In the genomic region with DNA sequence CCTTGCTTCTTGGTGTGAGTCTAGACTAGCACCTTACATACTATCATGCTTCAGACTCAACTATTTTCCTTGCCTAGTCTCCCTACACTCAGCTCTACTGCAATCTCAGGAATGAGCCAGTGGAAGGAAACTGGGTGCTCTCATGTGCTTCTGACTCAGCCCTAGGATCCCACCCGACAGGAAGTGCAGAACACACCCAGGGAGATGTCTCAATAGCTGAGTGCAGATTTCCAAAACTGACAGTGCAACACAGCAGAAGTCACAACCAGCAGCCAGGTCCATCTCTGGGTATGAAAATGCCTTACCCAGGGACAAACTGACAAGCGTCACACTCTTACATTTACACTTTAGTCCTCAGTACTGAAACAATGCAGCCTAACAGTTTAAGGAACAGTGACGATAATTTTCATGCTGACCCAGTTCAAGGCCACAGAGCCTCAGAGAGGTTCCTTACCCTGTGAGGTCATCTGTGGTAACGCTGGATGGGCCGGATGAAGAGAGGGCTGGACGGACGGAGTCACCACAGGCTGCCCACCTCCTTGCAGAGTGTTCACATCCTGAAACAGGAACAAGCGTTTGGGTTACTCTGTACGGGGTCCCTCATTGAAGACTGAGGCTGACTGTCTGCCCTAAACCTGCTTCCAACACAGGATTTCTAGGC, we compare ENCODE assay signal across 8 cellular contexts. TPM values are rescaled to one million over a fixed set of nuclear protein-coding genes. Genes with fewer than 3 reads are reported as not detected.
DNase-seq lines count a peak whose midpoint lies in the region; ATAC-seq and TF ChIP-seq lines count a peak whose summit lies in the region.

No MANE protein-coding gene starts in this region.

- peaks cover 14 to 97% of the 10 kb centered on the region in 2 donors for H3K36me3 ChIP-seq in gastroesophageal sphincter

- no peaks in the 10 kb centered on the region for H3K9me3 ChIP-seq in gastroesophageal sphincter

- peak overlapping the region in 1 of 2 donors; percentile 2 for H3K4me3 ChIP-seq in gastroesophageal sphincter

- no peak for TF ChIP-seq CTCF in gastroesophageal sphincter (IDR thresholded peaks at IDR 0.05)

- 64 to 96% methylated on average over 5 to 8 of the region's 9 CpGs for WGBS in gastroesophageal sphincter (ENCODE audit: low coverage in 1 of 2), 2 donors

- ATAC-seq in SK-N-SH treated with all-trans-retinoic acid at 6 μM for 48 hours: peak; percentile 39; the same call in 2 of the 3 replicates
- ATAC-seq in gastroesophageal sphincter: peak; percentile 96
- no peak for ATAC-seq in HG02885 (IDR thresholded peaks at IDR 0.05; ENCODE audit: poor library complexity, unreplicated experiment)
- ATAC-seq in HG02763 (IDR thresholded peaks at IDR 0.05; ENCODE audit: unreplicated experiment): no peak

- peak; percentile 29 to 30 for TF ChIP-seq POLR2A in gastroesophageal sphincter (IDR thresholded peaks at IDR 0.05)

- no peaks in the 10 kb centered on the region for H3K4me1 ChIP-seq in gastroesophageal sphincter

- no peak for TF ChIP-seq EP300 in gastroesophageal sphincter (IDR thresholded peaks at IDR 0.05)

- H3K27me3 ChIP-seq in gastroesophageal sphincter: no peaks in the 10 kb centered on the region

- peak overlapping the region in 3 of 4 donors; percentile 35 to 55 (median 47) for H3K27ac ChIP-seq in gastroesophageal sphincter

- DNase-seq in GF-D8 (lab: John Stamatoyannopoulos, UW) (peak; percentile 72), pulmonary artery endothelial cell (ENCODE audit: low read depth, low spot score) (peak; percentile 20), COLO668 (lab: John Stamatoyannopoulos, UW; ENCODE audit: unreplicated experiment) (no peak)
- DNase-seq in activated effector memory CD4-positive, alpha-beta T cell treated with anti-CD3 and anti-CD28 coated beads, Interleukin-2, amount 50 U/mL, for 16 hours: no peak

TF ChIP-seq in SK-N-SH treated with all-trans-retinoic acid at 6 μM for 48 hours, 23 proteins besides CTCF, POLR2A, EP300 and RAD21:
- TF ChIP-seq ZC3H10 (CRISPR knock-in tag; IDR thresholded peaks at IDR 0.05) (no peak), GLIS3 (CRISPR knock-in tag; IDR thresholded peaks at IDR 0.05) (no peak), BACH2 (CRISPR knock-in tag; IDR thresholded peaks at IDR 0.05; ENCODE audit: borderline replicate concordance) (no peak), ARNTL (CRISPR knock-in tag; IDR thresholded peaks at IDR 0.05; ENCODE audit: borderline replicate concordance, low read depth) (no peak), ZNF565 (CRISPR knock-in tag; conservative IDR thresholded peaks at IDR 0.05; ENCODE audit: low read depth) (no peak), TCF4 (CRISPR knock-in tag; IDR thresholded peaks at IDR 0.05; ENCODE audit: borderline replicate concordance) (no peak), ZNF70 (CRISPR knock-in tag; IDR thresholded peaks at IDR 0.05) (no peak), PPARA (CRISPR knock-in tag; IDR thresholded peaks at IDR 0.05; ENCODE audit: borderline replicate concordance) (no peak)
- TF ChIP-seq, protein P1, sequence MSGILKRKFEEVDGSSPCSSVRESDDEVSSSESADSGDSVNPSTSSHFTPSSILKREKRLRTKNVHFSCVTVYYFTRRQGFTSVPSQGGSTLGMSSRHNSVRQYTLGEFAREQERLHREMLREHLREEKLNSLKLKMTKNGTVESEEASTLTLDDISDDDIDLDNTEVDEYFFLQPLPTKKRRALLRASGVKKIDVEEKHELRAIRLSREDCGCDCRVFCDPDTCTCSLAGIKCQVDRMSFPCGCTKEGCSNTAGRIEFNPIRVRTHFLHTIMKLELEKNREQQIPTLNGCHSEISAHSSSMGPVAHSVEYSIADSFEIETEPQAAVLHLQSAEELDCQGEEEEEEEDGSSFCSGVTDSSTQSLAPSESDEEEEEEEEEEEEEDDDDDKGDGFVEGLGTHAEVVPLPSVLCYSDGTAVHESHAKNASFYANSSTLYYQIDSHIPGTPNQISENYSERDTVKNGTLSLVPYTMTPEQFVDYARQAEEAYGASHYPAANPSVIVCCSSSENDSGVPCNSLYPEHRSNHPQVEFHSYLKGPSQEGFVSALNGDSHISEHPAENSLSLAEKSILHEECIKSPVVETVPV (CRISPR knock-in tag; IDR thresholded peaks at IDR 0.05): no peak
- TF ChIP-seq, protein P2, sequence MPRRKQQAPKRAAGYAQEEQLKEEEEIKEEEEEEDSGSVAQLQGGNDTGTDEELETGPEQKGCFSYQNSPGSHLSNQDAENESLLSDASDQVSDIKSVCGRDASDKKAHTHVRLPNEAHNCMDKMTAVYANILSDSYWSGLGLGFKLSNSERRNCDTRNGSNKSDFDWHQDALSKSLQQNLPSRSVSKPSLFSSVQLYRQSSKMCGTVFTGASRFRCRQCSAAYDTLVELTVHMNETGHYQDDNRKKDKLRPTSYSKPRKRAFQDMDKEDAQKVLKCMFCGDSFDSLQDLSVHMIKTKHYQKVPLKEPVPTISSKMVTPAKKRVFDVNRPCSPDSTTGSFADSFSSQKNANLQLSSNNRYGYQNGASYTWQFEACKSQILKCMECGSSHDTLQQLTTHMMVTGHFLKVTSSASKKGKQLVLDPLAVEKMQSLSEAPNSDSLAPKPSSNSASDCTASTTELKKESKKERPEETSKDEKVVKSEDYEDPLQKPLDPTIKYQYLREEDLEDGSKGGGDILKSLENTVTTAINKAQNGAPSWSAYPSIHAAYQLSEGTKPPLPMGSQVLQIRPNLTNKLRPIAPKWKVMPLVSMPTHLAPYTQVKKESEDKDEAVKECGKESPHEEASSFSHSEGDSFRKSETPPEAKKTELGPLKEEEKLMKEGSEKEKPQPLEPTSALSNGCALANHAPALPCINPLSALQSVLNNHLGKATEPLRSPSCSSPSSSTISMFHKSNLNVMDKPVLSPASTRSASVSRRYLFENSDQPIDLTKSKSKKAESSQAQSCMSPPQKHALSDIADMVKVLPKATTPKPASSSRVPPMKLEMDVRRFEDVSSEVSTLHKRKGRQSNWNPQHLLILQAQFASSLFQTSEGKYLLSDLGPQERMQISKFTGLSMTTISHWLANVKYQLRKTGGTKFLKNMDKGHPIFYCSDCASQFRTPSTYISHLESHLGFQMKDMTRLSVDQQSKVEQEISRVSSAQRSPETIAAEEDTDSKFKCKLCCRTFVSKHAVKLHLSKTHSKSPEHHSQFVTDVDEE (CRISPR knock-in tag; IDR thresholded peaks at IDR 0.05): no peak
- TF ChIP-seq, protein P3, sequence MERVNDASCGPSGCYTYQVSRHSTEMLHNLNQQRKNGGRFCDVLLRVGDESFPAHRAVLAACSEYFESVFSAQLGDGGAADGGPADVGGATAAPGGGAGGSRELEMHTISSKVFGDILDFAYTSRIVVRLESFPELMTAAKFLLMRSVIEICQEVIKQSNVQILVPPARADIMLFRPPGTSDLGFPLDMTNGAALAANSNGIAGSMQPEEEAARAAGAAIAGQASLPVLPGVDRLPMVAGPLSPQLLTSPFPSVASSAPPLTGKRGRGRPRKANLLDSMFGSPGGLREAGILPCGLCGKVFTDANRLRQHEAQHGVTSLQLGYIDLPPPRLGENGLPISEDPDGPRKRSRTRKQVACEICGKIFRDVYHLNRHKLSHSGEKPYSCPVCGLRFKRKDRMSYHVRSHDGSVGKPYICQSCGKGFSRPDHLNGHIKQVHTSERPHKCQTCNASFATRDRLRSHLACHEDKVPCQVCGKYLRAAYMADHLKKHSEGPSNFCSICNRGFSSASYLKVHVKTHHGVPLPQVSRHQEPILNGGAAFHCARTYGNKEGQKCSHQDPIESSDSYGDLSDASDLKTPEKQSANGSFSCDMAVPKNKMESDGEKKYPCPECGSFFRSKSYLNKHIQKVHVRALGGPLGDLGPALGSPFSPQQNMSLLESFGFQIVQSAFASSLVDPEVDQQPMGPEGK (CRISPR knock-in tag; IDR thresholded peaks at IDR 0.05; ENCODE audit: borderline replicate concordance): no peak
- TF ChIP-seq, protein P4, sequence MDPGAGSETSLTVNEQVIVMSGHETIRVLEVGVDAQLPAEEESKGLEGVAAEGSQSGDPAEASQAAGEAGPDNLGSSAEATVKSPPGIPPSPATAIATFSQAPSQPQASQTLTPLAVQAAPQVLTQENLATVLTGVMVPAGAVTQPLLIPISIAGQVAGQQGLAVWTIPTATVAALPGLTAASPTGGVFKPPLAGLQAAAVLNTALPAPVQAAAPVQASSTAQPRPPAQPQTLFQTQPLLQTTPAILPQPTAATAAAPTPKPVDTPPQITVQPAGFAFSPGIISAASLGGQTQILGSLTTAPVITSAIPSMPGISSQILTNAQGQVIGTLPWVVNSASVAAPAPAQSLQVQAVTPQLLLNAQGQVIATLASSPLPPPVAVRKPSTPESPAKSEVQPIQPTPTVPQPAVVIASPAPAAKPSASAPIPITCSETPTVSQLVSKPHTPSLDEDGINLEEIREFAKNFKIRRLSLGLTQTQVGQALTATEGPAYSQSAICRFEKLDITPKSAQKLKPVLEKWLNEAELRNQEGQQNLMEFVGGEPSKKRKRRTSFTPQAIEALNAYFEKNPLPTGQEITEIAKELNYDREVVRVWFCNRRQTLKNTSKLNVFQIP (CRISPR knock-in tag; IDR thresholded peaks at IDR 0.05; ENCODE audit: borderline replicate concordance, low read depth): no peak
TF ChIP-seq in SK-N-SH treated with all-trans-retinoic acid at 6 μM for 48 hours: peak in this region for 0.

RNA-seq across cellular contexts. Expression of a gene that starts 33.0 kb away (rescaled TPM):
- 10 to 100 TPM; 20.2 to 30.7 (median 22.7) TPM for total RNA-seq in gastroesophageal sphincter
- total RNA-seq in pulmonary artery endothelial cell: 16.6 and 23.2 TPM in 2 replicates

RNA-seq across cellular contexts. Expression of a gene that starts 33.3 kb away (rescaled TPM):
- total RNA-seq in gastroesophageal sphincter (1 to 10 TPM; 8.7 to 9.8 (median 9.4) TPM), pulmonary artery endothelial cell (17.1 and 17.5 TPM in 2 replicates)

RNA-seq across cellular contexts. Expression of a gene that starts 37.3 kb away (rescaled TPM):
- total RNA-seq in gastroesophageal sphincter: 10 to 100 TPM in 3 of 4 donors, 1 to 10 TPM in 1; 6.7 to 26.6 (median 13.6) TPM
- 5.2 and 6.2 TPM in 2 replicates for total RNA-seq in pulmonary artery endothelial cell

Comparison
In these comparisons a context has a peak if more than half of its experiments do, and no peak if none do; other contexts are left out.
1. DNase-seq: peak in GF-D8 (single experiment) and pulmonary artery endothelial cell (single experiment); none in activated effector memory CD4-positive, alpha-beta T cell treated with anti-CD3 and anti-CD28 coated beads, Interleukin-2, amount 50 U/mL, for 16 hours (single experiment) and COLO668 (single experiment).
2. ATAC-seq: peak in SK-N-SH treated with all-trans-retinoic acid at 6 μM for 48 hours (single experiment) and gastroesophageal sphincter (single experiment); none in HG02885 (single experiment) and HG02763 (single experiment).